Comparison of ENCODE assay signal across 1 cellular context in the genomic region with DNA sequence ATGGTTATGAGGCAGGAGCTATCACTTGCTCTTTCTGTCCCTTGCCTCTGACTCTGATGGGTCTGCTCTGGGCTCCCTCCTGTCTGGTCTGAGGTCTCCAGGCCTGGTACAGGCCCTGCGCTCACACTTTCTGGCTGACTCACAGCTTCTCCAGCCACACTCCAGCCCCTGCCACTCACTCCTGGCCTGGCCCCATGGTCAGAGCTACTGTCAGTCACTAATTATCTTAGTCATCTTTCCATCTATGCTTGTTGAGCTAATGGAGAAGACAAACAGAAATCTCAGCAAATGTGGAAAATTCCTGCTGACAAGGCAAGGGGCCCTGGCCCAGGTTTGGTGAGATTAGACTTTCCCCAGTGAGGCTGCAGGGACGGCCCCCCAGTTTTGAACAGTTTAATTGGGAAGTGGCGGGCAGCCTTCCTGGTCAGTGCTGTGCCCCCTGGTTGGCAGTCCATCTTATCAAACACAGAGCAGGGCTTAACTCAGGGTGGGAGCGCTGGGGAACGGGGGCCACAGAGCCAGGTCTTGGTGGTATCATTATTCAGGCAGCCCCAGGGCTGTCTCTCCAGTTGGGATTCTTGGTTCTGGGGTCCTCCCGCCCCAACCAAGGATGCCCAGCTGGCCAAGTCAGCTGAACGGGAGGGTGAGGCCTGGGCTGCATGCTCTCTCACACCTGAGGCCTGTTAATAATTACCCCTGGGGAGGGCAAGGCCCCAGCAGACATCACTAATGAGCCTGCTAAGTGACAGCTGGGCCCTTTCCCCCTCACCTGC.
TF ChIP-seq lines count a peak whose summit lies in the region.

No MANE protein-coding gene starts in this region.

TF ChIP-seq in GM12878, 131 proteins besides CTCF, POLR2A, EP300 and RAD21 (continued from another document):
- TF ChIP-seq, protein P1, sequence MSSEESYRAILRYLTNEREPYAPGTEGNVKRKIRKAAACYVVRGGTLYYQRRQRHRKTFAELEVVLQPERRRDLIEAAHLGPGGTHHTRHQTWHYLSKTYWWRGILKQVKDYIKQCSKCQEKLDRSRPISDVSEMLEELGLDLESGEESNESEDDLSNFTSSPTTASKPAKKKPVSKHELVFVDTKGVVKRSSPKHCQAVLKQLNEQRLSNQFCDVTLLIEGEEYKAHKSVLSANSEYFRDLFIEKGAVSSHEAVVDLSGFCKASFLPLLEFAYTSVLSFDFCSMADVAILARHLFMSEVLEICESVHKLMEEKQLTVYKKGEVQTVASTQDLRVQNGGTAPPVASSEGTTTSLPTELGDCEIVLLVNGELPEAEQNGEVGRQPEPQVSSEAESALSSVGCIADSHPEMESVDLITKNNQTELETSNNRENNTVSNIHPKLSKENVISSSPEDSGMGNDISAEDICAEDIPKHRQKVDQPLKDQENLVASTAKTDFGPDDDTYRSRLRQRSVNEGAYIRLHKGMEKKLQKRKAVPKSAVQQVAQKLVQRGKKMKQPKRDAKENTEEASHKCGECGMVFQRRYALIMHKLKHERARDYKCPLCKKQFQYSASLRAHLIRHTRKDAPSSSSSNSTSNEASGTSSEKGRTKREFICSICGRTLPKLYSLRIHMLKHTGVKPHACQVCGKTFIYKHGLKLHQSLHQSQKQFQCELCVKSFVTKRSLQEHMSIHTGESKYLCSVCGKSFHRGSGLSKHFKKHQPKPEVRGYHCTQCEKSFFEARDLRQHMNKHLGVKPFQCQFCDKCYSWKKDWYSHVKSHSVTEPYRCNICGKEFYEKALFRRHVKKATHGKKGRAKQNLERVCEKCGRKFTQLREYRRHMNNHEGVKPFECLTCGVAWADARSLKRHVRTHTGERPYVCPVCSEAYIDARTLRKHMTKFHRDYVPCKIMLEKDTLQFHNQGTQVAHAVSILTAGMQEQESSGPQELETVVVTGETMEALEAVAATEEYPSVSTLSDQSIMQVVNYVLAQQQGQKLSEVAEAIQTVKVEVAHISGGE (CRISPR knock-in tag; IDR thresholded peaks at IDR 0.05): no peak
- TF ChIP-seq, protein P2, sequence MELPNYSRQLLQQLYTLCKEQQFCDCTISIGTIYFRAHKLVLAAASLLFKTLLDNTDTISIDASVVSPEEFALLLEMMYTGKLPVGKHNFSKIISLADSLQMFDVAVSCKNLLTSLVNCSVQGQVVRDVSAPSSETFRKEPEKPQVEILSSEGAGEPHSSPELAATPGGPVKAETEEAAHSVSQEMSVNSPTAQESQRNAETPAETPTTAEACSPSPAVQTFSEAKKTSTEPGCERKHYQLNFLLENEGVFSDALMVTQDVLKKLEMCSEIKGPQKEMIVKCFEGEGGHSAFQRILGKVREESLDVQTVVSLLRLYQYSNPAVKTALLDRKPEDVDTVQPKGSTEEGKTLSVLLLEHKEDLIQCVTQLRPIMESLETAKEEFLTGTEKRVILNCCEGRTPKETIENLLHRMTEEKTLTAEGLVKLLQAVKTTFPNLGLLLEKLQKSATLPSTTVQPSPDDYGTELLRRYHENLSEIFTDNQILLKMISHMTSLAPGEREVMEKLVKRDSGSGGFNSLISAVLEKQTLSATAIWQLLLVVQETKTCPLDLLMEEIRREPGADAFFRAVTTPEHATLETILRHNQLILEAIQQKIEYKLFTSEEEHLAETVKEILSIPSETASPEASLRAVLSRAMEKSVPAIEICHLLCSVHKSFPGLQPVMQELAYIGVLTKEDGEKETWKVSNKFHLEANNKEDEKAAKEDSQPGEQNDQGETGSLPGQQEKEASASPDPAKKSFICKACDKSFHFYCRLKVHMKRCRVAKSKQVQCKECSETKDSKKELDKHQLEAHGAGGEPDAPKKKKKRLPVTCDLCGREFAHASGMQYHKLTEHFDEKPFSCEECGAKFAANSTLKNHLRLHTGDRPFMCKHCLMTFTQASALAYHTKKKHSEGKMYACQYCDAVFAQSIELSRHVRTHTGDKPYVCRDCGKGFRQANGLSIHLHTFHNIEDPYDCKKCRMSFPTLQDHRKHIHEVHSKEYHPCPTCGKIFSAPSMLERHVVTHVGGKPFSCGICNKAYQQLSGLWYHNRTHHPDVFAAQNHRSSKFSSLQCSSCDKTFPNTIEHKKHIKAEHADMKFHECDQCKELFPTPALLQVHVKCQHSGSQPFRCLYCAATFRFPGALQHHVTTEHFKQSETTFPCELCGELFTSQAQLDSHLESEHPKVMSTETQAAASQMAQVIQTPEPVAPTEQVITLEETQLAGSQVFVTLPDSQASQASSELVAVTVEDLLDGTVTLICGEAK (IDR thresholded peaks at IDR 0.05; ENCODE audit: borderline replicate concordance): no peak
- TF ChIP-seq NR2F1 (conservative IDR thresholded peaks at IDR 0.05) (no peak), POLR2AphosphoS2 (IDR thresholded peaks at IDR 0.05; ENCODE audit: low read depth, low read length) (no peak), BRCA1 (IDR thresholded peaks at IDR 0.05; ENCODE audit: low read depth, low read length) (no peak)
